Comparison of ENCODE assay signal across 18 cellular contexts in the genomic region with DNA sequence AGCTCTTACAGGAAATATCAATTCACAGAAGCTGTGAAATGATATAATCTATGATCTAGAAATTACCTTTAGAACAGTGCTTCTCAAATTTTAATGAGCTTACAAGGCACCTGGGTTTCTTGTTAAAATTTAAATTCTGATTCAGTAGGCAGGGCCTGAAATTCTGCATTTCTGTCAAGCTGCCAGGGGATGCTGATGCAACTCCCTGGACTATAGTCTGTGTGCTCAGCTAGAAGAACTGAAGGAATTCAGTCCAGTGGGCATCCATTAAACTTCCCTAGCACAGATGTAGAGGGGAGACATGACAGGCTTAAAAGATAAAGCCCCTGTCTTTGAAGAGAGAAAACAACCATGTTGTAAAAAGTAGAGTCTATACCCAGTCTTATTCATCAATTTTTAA.
DNase-seq lines count a peak whose midpoint lies in the region; TF ChIP-seq lines count a peak whose summit lies in the region.
"Had no signal": no experiment of that assay in that cellular context is flagged by ENCODE, and none has a peak within 500 bp of the region (broad histone marks: within the 10 kb centered on the region; RNA-seq: fewer than 3 reads in every experiment).

No MANE protein-coding gene starts in this region.

- DNase-seq in AG10803 (ENCODE audit: low read depth) (peak; percentile 11), OCI-M1 (lab: John Stamatoyannopoulos, UW) (peak; percentile 3), epithelial cell of proximal tubule (ENCODE audit: low read depth) (no peak), iris pigment epithelial cell (ENCODE audit: low read depth) (peak; percentile 5), NCI-H1417 treated with DMSO at 0.1 percent for 48 hours (lab: John Stamatoyannopoulos, UW) (no peak), GM20000 (ENCODE audit: low spot score) (no peak), NCI-H1930 (lab: John Stamatoyannopoulos, UW) (no peak)
- DNase-seq: CD4-positive, CD25-positive, alpha-beta regulatory T cell; DND-41; GOT3; HCEC 1CT; KG1; NCI-H1105; NCI-H2081; NCI-H2171; NCI-H345; NCI-H524 treated with DMSO at 0.1 percent for 48 hours had no signal

- TF ChIP-seq CTCF in AG10803 (conservative IDR thresholded peaks at IDR 0.05; ENCODE audit: low read length) (no peak), epithelial cell of proximal tubule (conservative IDR thresholded peaks at IDR 0.05; ENCODE audit: low read depth, low read length) (peak; percentile 2), GM20000 (IDR thresholded peaks at IDR 0.05; ENCODE audit: extremely low read depth, missing control alignments) (no peak)

- H3K4me3 ChIP-seq in AG10803 (ENCODE audit: low read length) (no peak overlapping the region), epithelial cell of proximal tubule (ENCODE audit: low read depth, low read length) (no peak overlapping the region)
- H3K4me3 ChIP-seq: A549 had no signal

Comparison
In these comparisons a context has a peak if more than half of its experiments do, and no peak if none do; other contexts are left out.
1. DNase-seq: peak in AG10803 (single experiment), OCI-M1 (single experiment) and iris pigment epithelial cell (single experiment); none in epithelial cell of proximal tubule (single experiment), NCI-H1417 treated with DMSO at 0.1 percent for 48 hours (single experiment), GM20000 (single experiment) and NCI-H1930 (0 of 2).